ENCODE assay signal across 16 cellular contexts in the genomic region with DNA sequence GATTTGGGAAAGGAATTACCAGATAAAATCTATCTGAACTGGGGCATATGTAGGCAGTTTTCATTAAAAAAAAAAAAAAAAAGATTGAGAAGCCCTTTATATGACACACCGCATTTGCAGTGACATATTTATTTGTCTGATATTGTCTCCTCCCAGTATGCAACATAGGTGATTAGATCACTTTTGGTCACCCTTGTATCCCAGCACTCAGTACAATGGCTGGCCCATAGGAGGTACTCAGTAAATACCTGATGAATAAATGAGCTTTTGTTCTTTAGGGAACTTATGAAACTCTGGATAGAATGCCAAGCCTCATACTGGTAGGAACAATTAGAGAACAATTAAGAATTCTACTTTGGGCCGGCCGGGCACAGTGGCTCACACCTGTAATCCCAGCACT. TPM values are rescaled to one million over a fixed set of nuclear protein-coding genes. Genes with fewer than 3 reads are reported as not detected.
DNase-seq lines count a peak whose midpoint lies in the region; ATAC-seq and TF ChIP-seq lines count a peak whose summit lies in the region.
"Had no signal": no experiment of that assay in that cellular context is flagged by ENCODE, and none has a peak within 500 bp of the region (broad histone marks: within the 10 kb centered on the region; RNA-seq: fewer than 3 reads in every experiment).

No MANE protein-coding gene starts in this region.

- H3K4me3 ChIP-seq in body of pancreas, result no peak overlapping the region
- no peak overlapping the region for H3K4me3 ChIP-seq in endodermal cell (ENCODE audit: low read length)
- H3K4me3 ChIP-seq: HAP-1 had no signal

- TF ChIP-seq POLR2A in body of pancreas (IDR thresholded peaks at IDR 0.05), result no peak

- no peaks in the 10 kb centered on the region for H3K27me3 ChIP-seq in body of pancreas
- no peaks in the 10 kb centered on the region for H3K27me3 ChIP-seq in endodermal cell (ENCODE audit: control insufficient read depth, insufficient read depth, low read length, poor library complexity, severe bottlenecking)

- ATAC-seq in body of pancreas (peak; percentile 59), HG02885 (IDR thresholded peaks at IDR 0.05; ENCODE audit: poor library complexity, unreplicated experiment) (no peak)

- H3K27me3 Mint-ChIP-seq in neural crest cell (ENCODE audit: low read depth) (no peaks in the 10 kb centered on the region), endodermal cell (ENCODE audit: insufficient read depth) (no peaks in the 10 kb centered on the region)

- no peak for TF ChIP-seq CTCF in body of pancreas (IDR thresholded peaks at IDR 0.05)
- no peak for TF ChIP-seq CTCF in neural crest cell (conservative IDR thresholded peaks at IDR 0.05)
- no peak for TF ChIP-seq CTCF in endodermal cell (conservative IDR thresholded peaks at IDR 0.05)

- no peak for TF ChIP-seq EP300 in Ishikawa (IDR thresholded peaks at IDR 0.05; ENCODE audit: borderline replicate concordance)

- CTCF ChIA-PET in HEK293T (lab: Yijun Ruan, JAX), result no interaction called here

- H3K9ac ChIP-seq in endodermal cell (ENCODE audit: extremely low read depth, low read length, poor library complexity, severe bottlenecking), result no peak overlapping the region

- peaks cover 37% of the 10 kb centered on the region for H3K36me3 Mint-ChIP-seq in neural crest cell (ENCODE audit: low read depth)
- H3K36me3 Mint-ChIP-seq in endodermal cell (ENCODE audit: low read depth), result peaks cover 38% of the 10 kb centered on the region
- H3K36me3 Mint-ChIP-seq: CD4-positive, alpha-beta memory T cell had no signal

- 46 to 71% methylated on average over 3 of the region's 3 CpGs for WGBS in body of pancreas, 2 donors
- 40 to 63% methylated on average over 2 to 3 of the region's 3 CpGs for WGBS in endodermal cell (ENCODE audit: insufficient coverage in 1 of 2, insufficient read length in 1 of 2), 2 experiments

- TF ChIP-seq RAD21 in Ishikawa (IDR thresholded peaks at IDR 0.05; ENCODE audit: low read depth), result no peak

- H3K27ac Mint-ChIP-seq in neural crest cell (ENCODE audit: unreplicated experiment) (no peak overlapping the region), endodermal cell (no peak overlapping the region)
- H3K27ac Mint-ChIP-seq: CD4-positive, alpha-beta memory T cell had no signal

- H3K4me3 Mint-ChIP-seq in neural crest cell (peak overlapping the region; percentile 55), endodermal cell (no peak overlapping the region)
- H3K4me3 Mint-ChIP-seq: CD4-positive, alpha-beta memory T cell had no signal

- H3K4me1 Mint-ChIP-seq in neural crest cell (peaks cover 71% of the 10 kb centered on the region), endodermal cell (peaks cover 44% of the 10 kb centered on the region)

- H3K27ac ChIP-seq in body of pancreas (no peak overlapping the region), endodermal cell (ENCODE audit: low read depth, low read length) (no peak overlapping the region)

- intact Hi-C loops in body of pancreas (cut with DNase I), result no loop called here

- DNase-seq in HEK293T (ENCODE audit: extremely low spot score) (no peak), body of pancreas (no peak), neural crest cell (ENCODE audit: low read depth, low spot score) (no peak), endodermal cell (no peak)
- DNase-seq: C1 segment of cervical spinal cord; Calu3; CD4-positive, alpha-beta memory T cell; COR-L47; DMS53; DMS79 treated with DMSO at 0.1 percent for 48 hours; GF-D8; GOT3 had no signal

- H3K9me3 Mint-ChIP-seq in neural crest cell, result peaks cover 7% of the 10 kb centered on the region
- H3K9me3 Mint-ChIP-seq in endodermal cell, result peaks cover 5% of the 10 kb centered on the region

- POLR2A ChIA-PET in HEK293T (lab: Yijun Ruan, JAX), result no interaction called here

- H3K36me3 ChIP-seq in body of pancreas (replicated peaks in 1 of 2; ENCODE audit: insufficient read depth in 1 of 2, low read depth in 2 of 2) (no peaks in the 10 kb centered on the region), endodermal cell (ENCODE audit: control insufficient read depth, insufficient read depth, low read length) (peaks cover 44% of the 10 kb centered on the region)
- H3K36me3 ChIP-seq: HAP-1 had no signal

- H3K9me3 ChIP-seq in body of pancreas, result no peaks in the 10 kb centered on the region
- peaks cover 11% of the 10 kb centered on the region for H3K9me3 ChIP-seq in endodermal cell (ENCODE audit: control insufficient read depth, low read length)

- H3K4me1 ChIP-seq in body of pancreas (peaks cover 4% of the 10 kb centered on the region), endodermal cell (ENCODE audit: control insufficient read depth, insufficient read depth, low read length) (peaks cover 27% of the 10 kb centered on the region)

TF ChIP-seq in HEK293T, 16 proteins besides CTCF, POLR2A, EP300 and RAD21:
- TF ChIP-seq BHLHE40 (IDR thresholded peaks at IDR 0.05; ENCODE audit: borderline replicate concordance), result no peak
- no peak for TF ChIP-seq FOXM1 (IDR thresholded peaks at IDR 0.05; ENCODE audit: borderline replicate concordance)
- no peak for TF ChIP-seq ARNT (IDR thresholded peaks at IDR 0.05)
- TF ChIP-seq ZNF384 (IDR thresholded peaks at IDR 0.05), result no peak
- TF ChIP-seq, protein P1, sequence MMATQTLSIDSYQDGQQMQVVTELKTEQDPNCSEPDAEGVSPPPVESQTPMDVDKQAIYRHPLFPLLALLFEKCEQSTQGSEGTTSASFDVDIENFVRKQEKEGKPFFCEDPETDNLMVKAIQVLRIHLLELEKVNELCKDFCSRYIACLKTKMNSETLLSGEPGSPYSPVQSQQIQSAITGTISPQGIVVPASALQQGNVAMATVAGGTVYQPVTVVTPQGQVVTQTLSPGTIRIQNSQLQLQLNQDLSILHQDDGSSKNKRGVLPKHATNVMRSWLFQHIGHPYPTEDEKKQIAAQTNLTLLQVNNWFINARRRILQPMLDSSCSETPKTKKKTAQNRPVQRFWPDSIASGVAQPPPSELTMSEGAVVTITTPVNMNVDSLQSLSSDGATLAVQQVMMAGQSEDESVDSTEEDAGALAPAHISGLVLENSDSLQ (IDR thresholded peaks at IDR 0.05), result peak; percentile 86
- TF ChIP-seq FOXK2 (IDR thresholded peaks at IDR 0.05), result no peak

TF ChIP-seq in Ishikawa, 13 proteins besides CTCF, POLR2A, EP300 and RAD21:
- TF ChIP-seq CEBPB (IDR thresholded peaks at IDR 0.05), result peak; percentile 44; the same call in 1 of the 2 replicates
- no peak for TF ChIP-seq TEAD4 (IDR thresholded peaks at IDR 0.05)

RNA-seq across cellular contexts. Expression of a gene that starts 22.8 kb away (rescaled TPM):
- total RNA-seq in body of pancreas (10 to 100 TPM in 1 of 2 donors, 1 to 10 TPM in 1; 9.2 to 13.2 TPM), neural crest cell (28.5 and 28.9 TPM in 2 replicates), endodermal cell (10 to 100 TPM; 24.9 to 30.3 TPM)
- polyA plus RNA-seq in endodermal cell (2013, experiment 1 of 2), result 32.9 TPM
- 32.6 TPM for polyA plus RNA-seq in endodermal cell (2013, experiment 2 of 2)

RNA-seq across cellular contexts. Expression of a gene that starts 45.0 kb away (rescaled TPM):
- total RNA-seq in body of pancreas, result 10 to 100 TPM; 10.4 to 19.8 TPM
- total RNA-seq in neural crest cell, result 132 and 143 TPM in 2 replicates
- total RNA-seq in endodermal cell, result 100 to 1,000 TPM in 1 of 2 donors, 10 to 100 TPM in 1; 86.4 to 106 TPM
- polyA plus RNA-seq in endodermal cell (2013, experiment 1 of 2), result 37.0 TPM
- polyA plus RNA-seq in endodermal cell (2013, experiment 2 of 2), result 37.3 TPM
- polyA plus RNA-seq: BJ; CD4-positive, alpha-beta memory T cell had no signal
